Comparison of ENCODE assay signal across 25 cellular contexts in the genomic region with DNA sequence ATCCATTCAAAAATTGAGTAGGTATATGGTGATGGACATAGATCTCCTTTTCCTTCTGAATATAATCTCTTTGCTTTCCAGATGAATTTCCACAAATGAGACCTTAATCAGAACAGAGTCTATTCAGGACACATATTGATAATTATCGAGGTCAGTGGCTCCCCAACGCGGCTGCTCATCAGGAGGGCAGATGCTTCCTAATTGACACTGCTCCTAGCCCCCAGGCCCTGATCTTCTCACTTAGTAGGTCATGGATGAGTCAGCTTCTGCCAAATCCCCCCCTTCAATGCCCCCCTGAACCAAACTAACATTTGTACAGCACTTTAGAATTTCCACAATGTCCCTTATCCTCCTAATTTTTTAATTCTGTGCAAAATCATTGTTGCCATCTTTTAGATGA.
"Had no signal": no experiment of that assay in that cellular context is flagged by ENCODE, and none has a peak within 500 bp of the region (broad histone marks: within the 10 kb centered on the region; RNA-seq: fewer than 3 reads in every experiment).

No MANE protein-coding gene starts in this region.

- H3K27me3 ChIP-seq: neutrophil, pancreas, right lobe of liver, sigmoid colon, stomach, tibial nerve, upper lobe of left lung, vagina had no signal

- H3K4me1 Mint-ChIP-seq: natural killer cell; nephron; stimulated activated effector memory CD8-positive, alpha-beta T cell treated with anti-CD3 and anti-CD28 coated beads, Interleukin-12 subunit alpha, Interleukin-12 subunit beta, amount 100 ng/mL, for 72 hours; stimulated activated naive B cell treated with anti-CD40 and anti-IgM and Interleukin-4, amounts not matched to agents 10 μg/mL and 1 μg/mL and 100 μg/mL, for 72 hours had no signal

- H3K36me3 ChIP-seq: neutrophil, pancreas, prostate gland, right lobe of liver, sigmoid colon, stomach, thoracic aorta, thyroid gland, tibial nerve, upper lobe of left lung, vagina had no signal

- H3K4me3 ChIP-seq: pancreas, prostate gland, right lobe of liver, sigmoid colon, stomach, thoracic aorta, thyroid gland, tibial nerve, upper lobe of left lung, vagina had no signal

- H3K9me3 ChIP-seq: neutrophil, pancreas, prostate gland, right lobe of liver, sigmoid colon, stomach, thoracic aorta, thyroid gland, tibial nerve, upper lobe of left lung, vagina had no signal

- H3K36me3 Mint-ChIP-seq: natural killer cell; stimulated activated effector memory CD8-positive, alpha-beta T cell treated with anti-CD3 and anti-CD28 coated beads, Interleukin-12 subunit alpha, Interleukin-12 subunit beta, amount 100 ng/mL, for 72 hours; stimulated activated naive B cell treated with anti-CD40 and anti-IgM and Interleukin-4, amounts not matched to agents 10 μg/mL and 1 μg/mL and 100 μg/mL, for 72 hours had no signal

- H3K9me3 Mint-ChIP-seq: nephron; stimulated activated effector memory CD8-positive, alpha-beta T cell treated with anti-CD3 and anti-CD28 coated beads, Interleukin-12 subunit alpha, Interleukin-12 subunit beta, amount 100 ng/mL, for 72 hours; stimulated activated naive B cell treated with anti-CD40 and anti-IgM and Interleukin-4, amounts not matched to agents 10 μg/mL and 1 μg/mL and 100 μg/mL, for 72 hours had no signal

- H3K27ac Mint-ChIP-seq: natural killer cell; nephron; stimulated activated effector memory CD8-positive, alpha-beta T cell treated with anti-CD3 and anti-CD28 coated beads, Interleukin-12 subunit alpha, Interleukin-12 subunit beta, amount 100 ng/mL, for 72 hours; stimulated activated naive B cell treated with anti-CD40 and anti-IgM and Interleukin-4, amounts not matched to agents 10 μg/mL and 1 μg/mL and 100 μg/mL, for 72 hours; stimulated activated naive CD8-positive, alpha-beta T cell treated with anti-CD3 and anti-CD28 coated beads, Interleukin-15, Interleukin-2, amounts not matched to agents 100 ng/mL and 50 ng/mL, for 24 hours had no signal

- H3K4me3 Mint-ChIP-seq: natural killer cell; nephron; stimulated activated effector memory CD8-positive, alpha-beta T cell treated with anti-CD3 and anti-CD28 coated beads, Interleukin-12 subunit alpha, Interleukin-12 subunit beta, amount 100 ng/mL, for 72 hours; stimulated activated naive B cell treated with anti-CD40 and anti-IgM and Interleukin-4, amounts not matched to agents 10 μg/mL and 1 μg/mL and 100 μg/mL, for 72 hours; stimulated activated naive CD8-positive, alpha-beta T cell treated with anti-CD3 and anti-CD28 coated beads, Interleukin-15, Interleukin-2, amounts not matched to agents 100 ng/mL and 50 ng/mL, for 24 hours had no signal

- H3K27me3 Mint-ChIP-seq: stimulated activated naive B cell treated with anti-CD40 and anti-IgM and Interleukin-4, amounts not matched to agents 10 μg/mL and 1 μg/mL and 100 μg/mL, for 72 hours; stimulated activated naive CD8-positive, alpha-beta T cell treated with anti-CD3 and anti-CD28 coated beads, Interleukin-15, Interleukin-2, amounts not matched to agents 100 ng/mL and 50 ng/mL, for 24 hours had no signal

- DNase-seq: natural killer cell; nucleus accumbens; pancreas; right cardiac atrium; right lobe of liver; sigmoid colon; small intestine; stimulated activated CD4-positive, alpha-beta T cell treated with anti-CD3 and anti-CD28 coated beads, Interleukin-15, amount 100 ng/mL, for 24 hours; stimulated activated CD4-positive, alpha-beta T cell treated with anti-CD3 and anti-CD28 coated beads, Interleukin-2, amount 100 ng/mL, for 24 hours; stimulated activated CD4-positive, alpha-beta T cell treated with anti-CD3 and anti-CD28 coated beads, Interleukin-2, amount 100 ng/mL, for 48 hours; stimulated activated CD4-positive, alpha-beta T cell treated with anti-CD3 and anti-CD28 coated beads, Interleukin-4, amount 100 ng/mL, for 24 hours; stimulated activated naive B cell treated with anti-CD40 and anti-IgM and Interleukin-4, amounts not matched to agents 10 μg/mL and 1 μg/mL and 100 μg/mL, for 72 hours; stimulated activated naive CD4-positive, alpha-beta T cell treated with Interleukin-2 at 50 U/mL for 16 hours; stomach; trophoblast cell; upper lobe of left lung had no signal
